22 cellular contexts compared by ENCODE assay signal in the genomic region with DNA sequence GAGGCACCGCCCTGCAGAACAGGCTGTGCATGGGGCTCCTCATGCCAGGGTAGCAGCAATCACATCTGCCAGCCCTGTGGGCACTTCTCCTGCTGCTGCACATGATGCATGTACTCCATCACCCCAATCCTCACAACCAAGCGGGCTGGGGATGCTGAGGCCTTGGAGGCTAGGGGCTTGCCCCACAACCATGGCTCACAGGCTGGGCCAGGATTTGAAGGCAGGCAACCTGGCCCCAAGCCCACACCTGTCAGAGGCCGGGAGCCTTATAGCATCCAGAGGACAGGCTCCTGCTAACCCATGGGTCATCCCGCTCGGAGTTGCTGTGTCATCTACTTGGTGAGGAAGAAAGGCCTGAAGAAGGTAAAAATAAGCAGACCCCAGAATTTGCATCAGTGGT. TPM values are rescaled to one million over a fixed set of nuclear protein-coding genes. Genes with fewer than 3 reads are reported as not detected.
DNase-seq lines count a peak whose midpoint lies in the region; ATAC-seq and TF ChIP-seq lines count a peak whose summit lies in the region.
"Had no signal": no experiment of that assay in that cellular context is flagged by ENCODE, and none has a peak within 500 bp of the region (broad histone marks: within the 10 kb centered on the region; RNA-seq: fewer than 3 reads in every experiment).

No MANE protein-coding gene starts in this region.

- peak; percentile 74 for DNase-seq in cardiac septum (ENCODE audit: low spot score)
- DNase-seq in Right ventricle myocardium superior: no peak
- no peak for DNase-seq in activated B cell treated with CpG ODN at 0.5 μM for 24 hours
- no peak for DNase-seq in activated CD4-positive, alpha-beta T cell treated with anti-CD3 and anti-CD28 coated beads for 48 hours
- no peak for DNase-seq in central memory CD4-positive, alpha-beta T cell
- DNase-seq in activated T-cell treated with anti-CD3 and anti-CD28 coated beads, Interleukin-2, amount 50 U/mL, for 72 hours: no peak
- no peak for DNase-seq in NCI-H146 (lab: John Stamatoyannopoulos, UW)
- DNase-seq: ACHN; CD4-positive, alpha-beta memory T cell; cortex of kidney; hippocampal formation; MV-4-11; NCI-H2029 treated with DMSO at 0.1 percent for 48 hours; NCI-H446 treated with DMSO at 0.1 percent for 48 hours; small intestine; stimulated activated CD4-positive, alpha-beta T cell treated with anti-CD3 and anti-CD28 coated beads, Interleukin-4, amount 100 ng/mL, for 1 hour; T-cell had no signal

- peaks cover 56% of the 10 kb centered on the region for H3K36me3 Mint-ChIP-seq in activated B cell treated with CpG ODN at 0.5 μM for 24 hours (ENCODE audit: low read depth)
- H3K36me3 Mint-ChIP-seq in activated T-cell treated with anti-CD3 and anti-CD28 coated beads, Interleukin-2, amount 50 U/mL, for 72 hours (ENCODE audit: insufficient read depth in 2 of 2): peaks cover 7 to 20% of the 10 kb centered on the region in 2 donors

- POLR2A ChIA-PET in activated B cell treated with CpG ODN at 0.5 μM for 24 hours (lab: Charles Lee): interaction anchor here (0.8 to 3.5 kb wide), 4 partner anchors 8 to 67 kb away, joined by 3 to 52 read pairs (median 7); partner anchors contain the start of gene DBNL

- ATAC-seq in Right ventricle myocardium superior (ENCODE audit: poor library complexity) (no peak), activated B cell treated with CpG ODN at 0.5 μM for 24 hours (ENCODE audit: low read depth) (no peak)
- ATAC-seq in activated T-cell treated with anti-CD3 and anti-CD28 coated beads, Interleukin-2, amount 50 U/mL, for 72 hours (replicated peaks in 1 of 2): no peak
- ATAC-seq: naive thymus-derived CD8-positive, alpha-beta T cell; T-cell had no signal

- peak overlapping the region; percentile 96 for H3K27ac Mint-ChIP-seq in activated B cell treated with CpG ODN at 0.5 μM for 24 hours
- H3K27ac Mint-ChIP-seq in activated T-cell treated with anti-CD3 and anti-CD28 coated beads, Interleukin-2, amount 50 U/mL, for 72 hours: no peak overlapping the region
- H3K27ac Mint-ChIP-seq: progenitor cell of endocrine pancreas had no signal

- peaks cover 28% of the 10 kb centered on the region for H3K4me1 ChIP-seq in mucosa of stomach (ENCODE audit: control insufficient read depth, insufficient read depth, low read length)

- H3K27me3 ChIP-seq in mucosa of stomach (ENCODE audit: control insufficient read depth, insufficient read depth, low read length): no peaks in the 10 kb centered on the region

- no peaks in the 10 kb centered on the region for H3K27me3 Mint-ChIP-seq in activated B cell treated with CpG ODN at 0.5 μM for 24 hours
- no peaks in the 10 kb centered on the region for H3K27me3 Mint-ChIP-seq in activated T-cell treated with anti-CD3 and anti-CD28 coated beads, Interleukin-2, amount 50 U/mL, for 72 hours (ENCODE audit: low read depth)
- H3K27me3 Mint-ChIP-seq: activated naive CD4-positive, alpha-beta T cell treated with anti-CD3 and anti-CD28 coated beads, Interleukin-2, amount 50 U/mL, for 24 hours; CD4-positive, alpha-beta memory T cell; naive thymus-derived CD8-positive, alpha-beta T cell; T-cell had no signal

- peaks cover 6% of the 10 kb centered on the region for H3K36me3 ChIP-seq in mucosa of stomach (ENCODE audit: control insufficient read depth, insufficient read depth, low read length)

- no peak overlapping the region for H3K4me3 ChIP-seq in mucosa of stomach (ENCODE audit: low read length)

- no peaks in the 10 kb centered on the region for H3K9me3 Mint-ChIP-seq in activated B cell treated with CpG ODN at 0.5 μM for 24 hours
- no peaks in the 10 kb centered on the region for H3K9me3 Mint-ChIP-seq in activated T-cell treated with anti-CD3 and anti-CD28 coated beads, Interleukin-2, amount 50 U/mL, for 72 hours
- H3K9me3 Mint-ChIP-seq: activated naive CD4-positive, alpha-beta T cell treated with anti-CD3 and anti-CD28 coated beads, Interleukin-2, amount 50 U/mL, for 24 hours; brain; naive thymus-derived CD8-positive, alpha-beta T cell; T-cell had no signal

- intact Hi-C loops in cardiac septum (cut with DNase I): no loop called here
- intact Hi-C loops in Right ventricle myocardium superior (cut with DNase I): loop anchor here (5.0 kb wide), 1 partner anchor 42 kb away; the partner anchor contains the start of gene POLD2
- intact Hi-C loops in activated B cell treated with CpG ODN at 0.5 μM for 24 hours (cut with micrococcal nuclease): no loop called here

- H3K4me3 Mint-ChIP-seq in activated B cell treated with CpG ODN at 0.5 μM for 24 hours: no peak overlapping the region
- no peak overlapping the region for H3K4me3 Mint-ChIP-seq in activated T-cell treated with anti-CD3 and anti-CD28 coated beads, Interleukin-2, amount 50 U/mL, for 72 hours

- CTCF ChIA-PET in activated B cell treated with CpG ODN at 0.5 μM for 24 hours (lab: Charles Lee): interaction anchor here (0.7 to 1.5 kb wide), 2 partner anchors 7 to 35 kb away, joined by 3 read pairs; no protein-coding TSS in a partner anchor

- no peak for TF ChIP-seq CTCF in activated B cell treated with CpG ODN at 0.5 μM for 24 hours (IDR thresholded peaks at IDR 0.05)

- H3K9ac ChIP-seq in mucosa of stomach (ENCODE audit: low read length): peak overlapping the region; percentile 78

- H3K9me3 ChIP-seq in mucosa of stomach (ENCODE audit: control insufficient read depth, low read length): no peaks in the 10 kb centered on the region

- peaks cover 64% of the 10 kb centered on the region for H3K4me1 Mint-ChIP-seq in activated B cell treated with CpG ODN at 0.5 μM for 24 hours
- H3K4me1 Mint-ChIP-seq in activated T-cell treated with anti-CD3 and anti-CD28 coated beads, Interleukin-2, amount 50 U/mL, for 72 hours (ENCODE audit: low read depth): peaks cover 54% of the 10 kb centered on the region

RNA-seq across cellular contexts. Expression of gene POLM, which starts 2.2 kb away (rescaled TPM):
- 13.9 TPM for total RNA-seq in cardiac septum
- 15.5 TPM for total RNA-seq in Right ventricle myocardium superior
- total RNA-seq in activated B cell treated with CpG ODN at 0.5 μM for 24 hours: 53.0 and 69.7 TPM in 2 replicates
- 10 to 100 TPM; 40.2 to 46.0 TPM for total RNA-seq in activated T-cell treated with anti-CD3 and anti-CD28 coated beads, Interleukin-2, amount 50 U/mL, for 72 hours

RNA-seq across cellular contexts. Expression of gene PGAM2, which starts 14.8 kb away (rescaled TPM):
- 322 TPM for total RNA-seq in cardiac septum
- 1,131 TPM for total RNA-seq in Right ventricle myocardium superior
- total RNA-seq in activated B cell treated with CpG ODN at 0.5 μM for 24 hours: 1.1 and 1.2 TPM in 2 replicates
- total RNA-seq in activated T-cell treated with anti-CD3 and anti-CD28 coated beads, Interleukin-2, amount 50 U/mL, for 72 hours: 1 to 10 TPM; 1.2 to 1.7 TPM

RNA-seq across cellular contexts. Expression of gene AEBP1, which starts 24.0 kb away (rescaled TPM):
- total RNA-seq in cardiac septum: 93.1 TPM
- 12.4 TPM for total RNA-seq in Right ventricle myocardium superior
- total RNA-seq in activated B cell treated with CpG ODN at 0.5 μM for 24 hours: 17.4 and 21.7 TPM in 2 replicates
- total RNA-seq in activated T-cell treated with anti-CD3 and anti-CD28 coated beads, Interleukin-2, amount 50 U/mL, for 72 hours: 10 to 100 TPM; 18.1 to 18.4 TPM

RNA-seq across cellular contexts. Expression of gene DBNL, which starts 35.6 kb away (rescaled TPM):
- total RNA-seq in cardiac septum (48.9 TPM), Right ventricle myocardium superior (28.0 TPM), activated B cell treated with CpG ODN at 0.5 μM for 24 hours (198 and 210 TPM in 2 replicates)
- 10 to 100 TPM; 57.8 to 58.8 TPM for total RNA-seq in activated T-cell treated with anti-CD3 and anti-CD28 coated beads, Interleukin-2, amount 50 U/mL, for 72 hours

RNA-seq across cellular contexts. Expression of gene POLD2, which starts 43.2 kb away (rescaled TPM):
- total RNA-seq in cardiac septum (88.1 TPM), Right ventricle myocardium superior (75.3 TPM), activated B cell treated with CpG ODN at 0.5 μM for 24 hours (146 and 147 TPM in 2 replicates)
- 100 to 1,000 TPM; 101 to 138 TPM for total RNA-seq in activated T-cell treated with anti-CD3 and anti-CD28 coated beads, Interleukin-2, amount 50 U/mL, for 72 hours

Comparison
In these comparisons a context has a peak if more than half of its experiments do, and no peak if none do; other contexts are left out.
1. RNA of gene PGAM2, which starts 14.8 kb away (total RNA-seq): 1,131 TPM in Right ventricle myocardium superior (single experiment) and 322 TPM in cardiac septum (single experiment); 1.2 to 1.7 TPM in activated T-cell treated with anti-CD3 and anti-CD28 coated beads, Interleukin-2, amount 50 U/mL, for 72 hours and 1.1 to 1.2 TPM in activated B cell treated with CpG ODN at 0.5 μM for 24 hours; every median in the first group is over 100 times any median in the second.